ENCODE assay signal across 11 cellular contexts in genomic region chr1:232377494-232377770, GRCh38.
DNase-seq lines count a peak whose midpoint lies in the region; ATAC-seq and TF ChIP-seq lines count a peak whose summit lies in the region.
"Had no signal": no experiment of that assay in that cellular context is flagged by ENCODE, and none has a peak within 500 bp of the region (broad histone marks: within the 10 kb centered on the region; RNA-seq: fewer than 3 reads in every experiment).

No MANE protein-coding gene starts in this region.

- no peaks in the 10 kb centered on the region for H3K36me3 Mint-ChIP-seq in activated CD4-positive, alpha-beta T cell treated with anti-CD3 and anti-CD28 coated beads, Interleukin-2, amount 10 ng/mL, durations not matched to agents 24 days and 14 days (ENCODE audit: low read depth)

- no peak overlapping the region for H3K4me3 ChIP-seq in adrenal gland
- no peak overlapping the region for H3K4me3 ChIP-seq in skeletal muscle tissue (ENCODE audit: low read length in 3 of 3)

- H3K27me3 Mint-ChIP-seq in activated CD4-positive, alpha-beta T cell treated with anti-CD3 and anti-CD28 coated beads, Interleukin-2, amount 10 ng/mL, durations not matched to agents 24 days and 14 days = peaks cover 2% of the 10 kb centered on the region

- ATAC-seq in GM19467 (IDR thresholded peaks at IDR 0.05; ENCODE audit: unreplicated experiment) = no peak

- no peak overlapping the region for H3K27ac ChIP-seq in adrenal gland
- H3K27ac ChIP-seq in skeletal muscle tissue (ENCODE audit: low read depth, low read length) = peak overlapping the region; percentile 43

- no peak overlapping the region for H3K9ac ChIP-seq in skeletal muscle tissue (ENCODE audit: low read depth in 1 of 3, low read length in 3 of 3)

- peak; percentile 31 for DNase-seq in activated CD4-positive, alpha-beta T cell treated with anti-CD3 and anti-CD28 coated beads for 48 hours
- no peak for DNase-seq in activated CD4-positive, alpha-beta T cell treated with anti-CD3 and anti-CD28 coated beads, Interleukin-2, amount 10 ng/mL, durations not matched to agents 24 days and 14 days
- DNase-seq in adrenal gland = peak in 4 of 7 donors; percentile 29 to 61 (median 32)
- peak; percentile 69 for DNase-seq in foreskin melanocyte
- DNase-seq in NCI-H82 (lab: John Stamatoyannopoulos, UW) = no peak
- no peak for DNase-seq in SIG-M5 treated with dmso at 0.1 percent for 504 hours (lab: John Stamatoyannopoulos, UW; ENCODE audit: unreplicated experiment)
- DNase-seq: NCI-H1436 treated with DMSO at 0.1 percent for 48 hours; stimulated activated naive CD4-positive, alpha-beta T cell treated with Interleukin-2 at 50 U/mL for 16 hours had no signal

- intact Hi-C loops in activated CD4-positive, alpha-beta T cell treated with anti-CD3 and anti-CD28 coated beads, Interleukin-2, amount 10 ng/mL, durations not matched to agents 24 days and 14 days (cut with micrococcal nuclease) = no loop called here
- intact Hi-C loops in adrenal gland (cut with DNase I) = no loop called here

- H3K4me1 ChIP-seq in adrenal gland (replicated peaks in 1 of 2) (no peaks in the 10 kb centered on the region), skeletal muscle tissue (ENCODE audit: control insufficient read depth in 3 of 3, insufficient read depth in 3 of 3, low read length in 3 of 3) (peaks cover 23 to 30% (median 24%) of the 10 kb centered on the region in 3 donors)

- WGBS in adrenal gland, 4 donors = 24 to 38% (median 33%) methylated on average over 3 of the region's 3 CpGs

- no peak for TF ChIP-seq CTCF in adrenal gland (IDR thresholded peaks at IDR 0.05)

- no peaks in the 10 kb centered on the region for H3K4me1 Mint-ChIP-seq in activated CD4-positive, alpha-beta T cell treated with anti-CD3 and anti-CD28 coated beads, Interleukin-2, amount 10 ng/mL, durations not matched to agents 24 days and 14 days

- no peaks in the 10 kb centered on the region for H3K9me3 Mint-ChIP-seq in activated CD4-positive, alpha-beta T cell treated with anti-CD3 and anti-CD28 coated beads, Interleukin-2, amount 10 ng/mL, durations not matched to agents 24 days and 14 days
- H3K9me3 Mint-ChIP-seq: neural crest cell had no signal

- H3K9me3 ChIP-seq in adrenal gland (replicated peaks in 1 of 3) (no peaks in the 10 kb centered on the region), skeletal muscle tissue (ENCODE audit: control insufficient read depth in 3 of 3, low read length in 3 of 3) (no peaks in the 10 kb centered on the region)

- H3K27ac Mint-ChIP-seq in activated CD4-positive, alpha-beta T cell treated with anti-CD3 and anti-CD28 coated beads, Interleukin-2, amount 10 ng/mL, durations not matched to agents 24 days and 14 days = no peak overlapping the region

- TF ChIP-seq POLR2A in adrenal gland (IDR thresholded peaks at IDR 0.05) = no peak

- H3K27me3 ChIP-seq in adrenal gland (no peaks in the 10 kb centered on the region), skeletal muscle tissue (ENCODE audit: control insufficient read depth in 3 of 3, insufficient read depth in 3 of 3, low read length in 3 of 3) (no peaks in the 10 kb centered on the region)

- H3K36me3 ChIP-seq in adrenal gland (replicated peaks in 1 of 2) (no peaks in the 10 kb centered on the region), skeletal muscle tissue (ENCODE audit: control insufficient read depth in 3 of 3, insufficient read depth in 3 of 3, low read length in 3 of 3) (no peaks in the 10 kb centered on the region)

- H3K4me3 Mint-ChIP-seq in activated CD4-positive, alpha-beta T cell treated with anti-CD3 and anti-CD28 coated beads, Interleukin-2, amount 10 ng/mL, durations not matched to agents 24 days and 14 days = no peak overlapping the region
- H3K4me3 Mint-ChIP-seq: neural crest cell had no signal

Comparison
In these comparisons a context has a peak if more than half of its experiments do, and no peak if none do; other contexts are left out.
1. DNase-seq: peak in activated CD4-positive, alpha-beta T cell treated with anti-CD3 and anti-CD28 coated beads for 48 hours (single experiment), adrenal gland (4 of 7) and foreskin melanocyte (single experiment); none in activated CD4-positive, alpha-beta T cell treated with anti-CD3 and anti-CD28 coated beads, Interleukin-2, amount 10 ng/mL, durations not matched to agents 24 days and 14 days (single experiment), NCI-H82 (single experiment) and SIG-M5 treated with dmso at 0.1 percent for 504 hours (single experiment).